Comparison of ENCODE assay signal across 10 cellular contexts in the genomic region with DNA sequence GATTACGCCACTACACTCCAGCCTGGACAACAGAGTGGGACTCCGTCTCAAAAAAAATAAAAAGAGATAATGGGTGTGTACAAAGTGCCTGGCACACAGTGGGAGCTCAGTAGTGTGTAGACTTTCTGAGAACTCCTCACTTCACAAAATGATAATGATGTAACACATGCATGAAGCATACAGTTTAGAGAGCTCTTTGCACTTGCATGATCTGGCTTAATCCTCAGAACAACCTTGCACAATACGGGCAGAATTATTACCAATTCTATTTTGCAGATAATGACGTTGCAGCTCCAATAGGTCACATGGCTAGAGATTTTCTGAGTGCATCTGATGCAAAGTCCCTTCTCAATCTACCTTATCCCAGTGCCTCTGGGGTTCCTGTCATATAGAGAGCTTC.
DNase-seq lines count a peak whose midpoint lies in the region; ATAC-seq and TF ChIP-seq lines count a peak whose summit lies in the region.
"Had no signal": no experiment of that assay in that cellular context is flagged by ENCODE, and none has a peak within 500 bp of the region (broad histone marks: within the 10 kb centered on the region; RNA-seq: fewer than 3 reads in every experiment).

No MANE protein-coding gene starts in this region.

- H3K9me3 Mint-ChIP-seq in activated T-cell treated with anti-CD3 and anti-CD28 coated beads, Interleukin-2, amount 50 U/mL, for 4 hours: no peaks in the 10 kb centered on the region

- no peaks in the 10 kb centered on the region for H3K27me3 ChIP-seq in effector memory CD4-positive, alpha-beta T cell (replicated peaks; ENCODE audit: control insufficient read depth, insufficient read depth, low read length, poor library complexity, severe bottlenecking)
- H3K27me3 ChIP-seq in stomach: peaks cover 0 to 6% (median 0%) of the 10 kb centered on the region in 3 donors
- no peaks in the 10 kb centered on the region for H3K27me3 ChIP-seq in MG63

- TF ChIP-seq EP300 in stomach (IDR thresholded peaks at IDR 0.05): no peak

- H3K9me3 ChIP-seq in T-helper 17 cell (ENCODE audit: control insufficient read depth, low read length, poor library complexity, severe bottlenecking): no peaks in the 10 kb centered on the region
- no peaks in the 10 kb centered on the region for H3K9me3 ChIP-seq in effector memory CD4-positive, alpha-beta T cell (ENCODE audit: control insufficient read depth, low read length)
- H3K9me3 ChIP-seq in stomach: no peaks in the 10 kb centered on the region
- no peaks in the 10 kb centered on the region for H3K9me3 ChIP-seq in MG63
- H3K9me3 ChIP-seq: prostate gland had no signal

- peak overlapping the region; percentile 7 for H3K4me3 ChIP-seq in effector memory CD4-positive, alpha-beta T cell (ENCODE audit: insufficient read depth, low read depth, low read length, poor library complexity, severe bottlenecking)
- H3K4me3 ChIP-seq in stomach (no peak overlapping the region), MG63 (no peak overlapping the region)
- H3K4me3 ChIP-seq: prostate gland had no signal

- H3K4me1 Mint-ChIP-seq in activated T-cell treated with anti-CD3 and anti-CD28 coated beads, Interleukin-2, amount 50 U/mL, for 4 hours (ENCODE audit: low read depth): peaks cover 87% of the 10 kb centered on the region
- peaks cover 65% of the 10 kb centered on the region for H3K4me1 Mint-ChIP-seq in T-helper 17 cell

- no peak for TF ChIP-seq CTCF in stomach (IDR thresholded peaks at IDR 0.05)

- ATAC-seq in activated T-cell treated with anti-CD3 and anti-CD28 coated beads, Interleukin-2, amount 50 U/mL, for 4 hours: no peak
- ATAC-seq in T-helper 17 cell: no peak

- DNase-seq in activated T-cell treated with anti-CD3 and anti-CD28 coated beads, Interleukin-2, amount 50 U/mL, for 4 hours: no peak
- no peak for DNase-seq in activated T-cell treated with anti-CD3 and anti-CD28 coated beads, Interleukin-2, amount 50 U/mL, for 1 hour
- no peak for DNase-seq in T-helper 17 cell
- DNase-seq in effector memory CD4-positive, alpha-beta T cell: no peak
- no peak for DNase-seq in stomach
- DNase-seq in G401 (ENCODE audit: low spot score): no peak
- no peak for DNase-seq in MG63
- DNase-seq in NCI-H2196 treated with DMSO at 0.1 percent for 48 hours (lab: John Stamatoyannopoulos, UW; ENCODE audit: unreplicated experiment): no peak
- DNase-seq: SW 1271 had no signal

- peak overlapping the region; percentile 69 for H3K27ac ChIP-seq in effector memory CD4-positive, alpha-beta T cell (ENCODE audit: insufficient read depth, low read length, poor library complexity, severe bottlenecking)
- H3K27ac ChIP-seq in stomach: peak overlapping the region; percentile 33 to 71 (median 64)
- H3K27ac ChIP-seq: prostate gland had no signal

- in situ Hi-C loops in G401 (cut with HindIII; ENCODE audit: low sequenced_read_pairs): no loop called here

- H3K4me1 ChIP-seq in effector memory CD4-positive, alpha-beta T cell (ENCODE audit: control insufficient read depth, insufficient read depth, low read length, poor library complexity, severe bottlenecking): peaks cover 50% of the 10 kb centered on the region
- peaks cover 0 to 18% (median 3%) of the 10 kb centered on the region in 4 donors for H3K4me1 ChIP-seq in stomach
- H3K4me1 ChIP-seq: prostate gland had no signal

- TF ChIP-seq POLR2A in stomach (IDR thresholded peaks at IDR 0.05): no peak

- peak overlapping the region; percentile 55 for H3K4me3 Mint-ChIP-seq in activated T-cell treated with anti-CD3 and anti-CD28 coated beads, Interleukin-2, amount 50 U/mL, for 4 hours
- H3K4me3 Mint-ChIP-seq in T-helper 17 cell: peak overlapping the region; percentile 77

- H3K27ac Mint-ChIP-seq in T-helper 17 cell: peak overlapping the region; percentile 92

- 71 to 79% (median 74%) methylated on average over 4 of the region's 4 CpGs for WGBS in stomach, 5 donors

- peaks cover 20% of the 10 kb centered on the region for H3K36me3 ChIP-seq in effector memory CD4-positive, alpha-beta T cell (ENCODE audit: control insufficient read depth, insufficient read depth, low read length)
- H3K36me3 ChIP-seq in stomach (no peaks in the 10 kb centered on the region), MG63 (no peaks in the 10 kb centered on the region)
- H3K36me3 ChIP-seq: prostate gland had no signal

- intact Hi-C loops in stomach (cut with DNase I; ENCODE audit: low total_unique reads): loop anchor here (10.0 kb wide), 1 partner anchor 182 kb away; no protein-coding TSS in a partner anchor

- H3K27me3 Mint-ChIP-seq in activated T-cell treated with anti-CD3 and anti-CD28 coated beads, Interleukin-2, amount 50 U/mL, for 4 hours (ENCODE audit: low read depth): no peaks in the 10 kb centered on the region
- H3K27me3 Mint-ChIP-seq in T-helper 17 cell: no peaks in the 10 kb centered on the region

- peaks cover 4% of the 10 kb centered on the region for H3K36me3 Mint-ChIP-seq in activated T-cell treated with anti-CD3 and anti-CD28 coated beads, Interleukin-2, amount 50 U/mL, for 4 hours (ENCODE audit: insufficient read depth)
- peaks cover 2% of the 10 kb centered on the region for H3K36me3 Mint-ChIP-seq in T-helper 17 cell (ENCODE audit: low read depth)
